ENCODE assay signal across 1 cellular context in the genomic region with DNA sequence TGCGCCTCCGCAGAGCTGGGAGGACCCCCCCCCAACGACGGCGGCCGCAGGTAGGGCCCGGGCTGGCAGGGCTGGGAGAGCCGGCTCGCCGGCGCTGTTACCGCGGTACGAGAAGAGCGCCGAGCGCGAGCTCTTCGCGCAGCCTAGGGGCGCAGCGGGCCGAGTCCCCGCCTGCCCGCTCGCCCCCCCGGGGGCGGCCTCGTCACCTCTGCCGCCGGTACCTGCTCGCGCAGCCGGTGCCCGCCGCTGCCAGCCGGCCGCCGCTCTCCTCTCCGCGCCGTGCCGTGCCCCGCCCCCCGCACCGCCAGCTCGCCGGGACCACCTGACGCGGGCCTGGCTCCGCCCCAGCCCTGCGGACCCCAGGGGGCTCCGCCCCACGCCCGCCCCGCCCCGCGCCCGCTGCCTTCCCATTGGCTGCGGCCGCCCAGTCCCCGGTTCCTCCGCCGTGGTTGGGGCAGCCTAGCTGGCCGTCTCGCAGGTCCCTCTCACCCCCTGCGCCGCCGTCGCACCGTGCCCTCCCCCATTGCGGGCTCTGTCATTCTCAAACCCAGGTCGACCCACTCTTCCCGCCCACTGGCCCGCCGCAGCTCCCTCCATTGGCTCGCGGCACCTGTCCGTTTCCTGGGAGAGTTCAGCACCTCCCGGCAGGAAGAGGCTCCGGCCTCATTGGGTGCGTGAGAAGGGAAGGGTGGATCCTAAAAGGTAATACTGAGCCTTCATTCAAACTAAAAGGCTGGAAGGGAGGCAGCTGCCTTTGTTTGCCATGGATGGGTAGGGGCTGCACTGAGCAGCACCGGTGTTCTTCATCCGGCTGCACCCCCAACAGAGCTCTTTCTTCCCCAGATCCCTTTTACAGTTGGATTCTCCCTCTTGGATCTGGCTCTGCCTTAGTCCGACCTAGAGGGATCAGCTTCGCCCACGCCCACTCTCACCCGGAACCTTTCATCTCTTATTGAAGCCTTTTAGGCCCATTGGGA.
TF ChIP-seq lines count a peak whose summit lies in the region.

Gene MAP3K9, minus strand, starts transcription at position 276 of the 977 bp plus-strand sequence. CDS start 342 bp downstream, outside the sequence.

TF ChIP-seq in HEK293, 187 proteins besides CTCF, POLR2A, EP300 and RAD21 (continued from another document and continues in another):
- TF ChIP-seq ZNF645 (tag by site-specific recombination; IDR thresholded peaks at IDR 0.05), result no peak
- no peak for TF ChIP-seq ZNF830 (tag by site-specific recombination; IDR thresholded peaks at IDR 0.05; ENCODE audit: low read depth)
- no peak for TF ChIP-seq ZXDB (tag by site-specific recombination; IDR thresholded peaks at IDR 0.05)
- TF ChIP-seq ZNF596 (tag by site-specific recombination; IDR thresholded peaks at IDR 0.05), result no peak
- TF ChIP-seq EGR2 (tag by site-specific recombination; IDR thresholded peaks at IDR 0.05; ENCODE audit: low read depth), result 0 out of 2 replicates have a peak, but pooled peaks have one; percentile 25
- TF ChIP-seq KLF17 (tag by site-specific recombination; IDR thresholded peaks at IDR 0.05), result no peak
- TF ChIP-seq, protein P1, sequence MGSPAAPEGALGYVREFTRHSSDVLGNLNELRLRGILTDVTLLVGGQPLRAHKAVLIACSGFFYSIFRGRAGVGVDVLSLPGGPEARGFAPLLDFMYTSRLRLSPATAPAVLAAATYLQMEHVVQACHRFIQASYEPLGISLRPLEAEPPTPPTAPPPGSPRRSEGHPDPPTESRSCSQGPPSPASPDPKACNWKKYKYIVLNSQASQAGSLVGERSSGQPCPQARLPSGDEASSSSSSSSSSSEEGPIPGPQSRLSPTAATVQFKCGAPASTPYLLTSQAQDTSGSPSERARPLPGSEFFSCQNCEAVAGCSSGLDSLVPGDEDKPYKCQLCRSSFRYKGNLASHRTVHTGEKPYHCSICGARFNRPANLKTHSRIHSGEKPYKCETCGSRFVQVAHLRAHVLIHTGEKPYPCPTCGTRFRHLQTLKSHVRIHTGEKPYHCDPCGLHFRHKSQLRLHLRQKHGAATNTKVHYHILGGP (tag by site-specific recombination; IDR thresholded peaks at IDR 0.05), result no peak
- no peak for TF ChIP-seq ZNF280D (tag by site-specific recombination; IDR thresholded peaks at IDR 0.05)
- TF ChIP-seq ZNF660 (tag by site-specific recombination; IDR thresholded peaks at IDR 0.05), result no peak
- no peak for TF ChIP-seq PRDM4 (tag by site-specific recombination; IDR thresholded peaks at IDR 0.05)
- peak; percentile 80 for TF ChIP-seq ZNF335 (tag by site-specific recombination; conservative IDR thresholded peaks at IDR 0.05)
- no peak for TF ChIP-seq GLI2 (tag by site-specific recombination; IDR thresholded peaks at IDR 0.05; ENCODE audit: borderline replicate concordance, low read depth)
- no peak for TF ChIP-seq ZNF2 (tag by site-specific recombination; IDR thresholded peaks at IDR 0.05)
- no peak for TF ChIP-seq BCL11B (tag by site-specific recombination; IDR thresholded peaks at IDR 0.05; ENCODE audit: low read depth)
- 0 out of 2 replicates have a peak, but pooled peaks have one; percentile 8 for TF ChIP-seq KLF10 (tag by site-specific recombination; IDR thresholded peaks at IDR 0.05)
- TF ChIP-seq IKZF3 (tag by site-specific recombination; IDR thresholded peaks at IDR 0.05), result peak; percentile 65; the same call in 1 of the 2 replicates
- no peak for TF ChIP-seq ZNF362 (tag by site-specific recombination; IDR thresholded peaks at IDR 0.05)
- TF ChIP-seq ZBTB7A (tag by site-specific recombination; IDR thresholded peaks at IDR 0.05; ENCODE audit: low read depth), result no peak
- TF ChIP-seq YY1 (tag by site-specific recombination; IDR thresholded peaks at IDR 0.05), result no peak
- TF ChIP-seq ZNF530 (tag by site-specific recombination; IDR thresholded peaks at IDR 0.05; ENCODE audit: low read depth), result no peak; the same call in 1 of the 2 replicates
- no peak for TF ChIP-seq ZNF302 (tag by site-specific recombination; IDR thresholded peaks at IDR 0.05; ENCODE audit: low read depth)
- TF ChIP-seq ZNF394 (tag by site-specific recombination; IDR thresholded peaks at IDR 0.05; ENCODE audit: borderline replicate concordance), result peak; percentile 27; the same call in 1 of the 2 replicates
- TF ChIP-seq, protein P2, sequence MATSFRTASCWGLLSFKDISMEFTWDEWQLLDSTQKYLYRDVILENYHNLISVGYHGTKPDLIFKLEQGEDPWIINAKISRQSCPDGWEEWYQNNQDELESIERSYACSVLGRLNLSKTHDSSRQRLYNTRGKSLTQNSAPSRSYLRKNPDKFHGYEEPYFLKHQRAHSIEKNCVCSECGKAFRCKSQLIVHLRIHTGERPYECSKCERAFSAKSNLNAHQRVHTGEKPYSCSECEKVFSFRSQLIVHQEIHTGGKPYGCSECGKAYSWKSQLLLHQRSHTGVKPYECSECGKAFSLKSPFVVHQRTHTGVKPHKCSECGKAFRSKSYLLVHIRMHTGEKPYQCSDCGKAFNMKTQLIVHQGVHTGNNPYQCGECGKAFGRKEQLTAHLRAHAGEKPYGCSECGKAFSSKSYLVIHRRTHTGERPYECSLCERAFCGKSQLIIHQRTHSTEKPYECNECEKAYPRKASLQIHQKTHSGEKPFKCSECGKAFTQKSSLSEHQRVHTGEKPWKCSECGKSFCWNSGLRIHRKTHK (tag by site-specific recombination; IDR thresholded peaks at IDR 0.05), result no peak
- no peak for TF ChIP-seq ZNF23 (tag by site-specific recombination; IDR thresholded peaks at IDR 0.05; ENCODE audit: borderline replicate concordance)
- TF ChIP-seq ZNF280C (tag by site-specific recombination; IDR thresholded peaks at IDR 0.05), result no peak
- TF ChIP-seq SALL2 (tag by site-specific recombination; IDR thresholded peaks at IDR 0.05; ENCODE audit: borderline replicate concordance), result no peak
- no peak for TF ChIP-seq ZFP3 (tag by site-specific recombination; IDR thresholded peaks at IDR 0.05; ENCODE audit: low read depth)
- TF ChIP-seq ZSCAN23 (tag by site-specific recombination; IDR thresholded peaks at IDR 0.05), result no peak
- TF ChIP-seq ZNF654 (tag by site-specific recombination; IDR thresholded peaks at IDR 0.05; ENCODE audit: low read depth), result no peak
- TF ChIP-seq ZNF239 (tag by site-specific recombination; IDR thresholded peaks at IDR 0.05), result no peak
- TF ChIP-seq, protein P3, sequence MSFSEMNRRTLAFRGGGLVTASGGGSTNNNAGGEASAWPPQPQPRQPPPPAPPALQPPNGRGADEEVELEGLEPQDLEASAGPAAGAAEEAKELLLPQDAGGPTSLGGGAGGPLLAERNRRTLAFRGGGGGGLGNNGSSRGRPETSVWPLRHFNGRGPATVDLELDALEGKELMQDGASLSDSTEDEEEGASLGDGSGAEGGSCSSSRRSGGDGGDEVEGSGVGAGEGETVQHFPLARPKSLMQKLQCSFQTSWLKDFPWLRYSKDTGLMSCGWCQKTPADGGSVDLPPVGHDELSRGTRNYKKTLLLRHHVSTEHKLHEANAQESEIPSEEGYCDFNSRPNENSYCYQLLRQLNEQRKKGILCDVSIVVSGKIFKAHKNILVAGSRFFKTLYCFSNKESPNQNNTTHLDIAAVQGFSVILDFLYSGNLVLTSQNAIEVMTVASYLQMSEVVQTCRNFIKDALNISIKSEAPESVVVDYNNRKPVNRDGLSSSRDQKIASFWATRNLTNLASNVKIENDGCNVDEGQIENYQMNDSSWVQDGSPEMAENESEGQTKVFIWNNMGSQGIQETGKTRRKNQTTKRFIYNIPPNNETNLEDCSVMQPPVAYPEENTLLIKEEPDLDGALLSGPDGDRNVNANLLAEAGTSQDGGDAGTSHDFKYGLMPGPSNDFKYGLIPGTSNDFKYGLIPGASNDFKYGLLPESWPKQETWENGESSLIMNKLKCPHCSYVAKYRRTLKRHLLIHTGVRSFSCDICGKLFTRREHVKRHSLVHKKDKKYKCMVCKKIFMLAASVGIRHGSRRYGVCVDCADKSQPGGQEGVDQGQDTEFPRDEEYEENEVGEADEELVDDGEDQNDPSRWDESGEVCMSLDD (tag by site-specific recombination; IDR thresholded peaks at IDR 0.05), result no peak
- TF ChIP-seq BCL11A (tag by site-specific recombination; IDR thresholded peaks at IDR 0.05; ENCODE audit: low read depth), result no peak
- TF ChIP-seq ZNF600 (tag by site-specific recombination; IDR thresholded peaks at IDR 0.05), result peak; percentile 31; the same call in 1 of the 2 replicates
